In the genomic region with DNA sequence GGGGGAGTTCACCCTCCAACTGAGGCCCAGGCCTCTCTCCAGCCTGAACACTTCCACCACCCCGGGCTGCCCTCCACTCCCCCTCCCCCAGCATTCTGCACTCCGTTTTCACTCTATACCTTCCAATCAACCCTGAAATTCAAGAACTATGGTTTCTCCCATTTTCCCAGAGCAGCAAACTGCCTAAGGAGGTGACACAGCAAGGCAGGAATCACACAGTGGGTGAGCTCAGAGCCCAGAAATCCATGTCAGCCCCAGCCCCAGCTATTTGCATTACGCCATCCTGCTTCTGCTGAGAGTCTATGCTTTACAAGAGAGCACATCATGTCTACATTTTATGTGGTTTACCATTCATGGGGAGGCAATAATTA, we compare ENCODE assay signal across 13 cellular contexts. TPM values are rescaled to one million over a fixed set of nuclear protein-coding genes. Genes with fewer than 3 reads are reported as not detected.
DNase-seq lines count a peak whose midpoint lies in the region; FAIRE-seq and TF ChIP-seq lines count a peak whose summit lies in the region.
"Had no signal": no experiment of that assay in that cellular context is flagged by ENCODE, and none has a peak within 500 bp of the region (broad histone marks: within the 10 kb centered on the region; RNA-seq: fewer than 3 reads in every experiment).

No MANE protein-coding gene starts in this region.

- H3K4me1 ChIP-seq in astrocyte (ENCODE audit: insufficient read depth, low read length) (peaks cover 12% of the 10 kb centered on the region), hepatocyte (ENCODE audit: insufficient read depth) (peaks cover 26% of the 10 kb centered on the region)

- H3K36me3 Mint-ChIP-seq in T-helper 1 cell treated with Interleukin-12 subunit alpha and Interleukin-12 subunit beta and Interleukin-4 antibody, amounts not matched to agents 30 μg/mL and 1 μg/mL, for 36 hours (ENCODE audit: low read depth): peaks cover 1% of the 10 kb centered on the region
- peaks cover 2% of the 10 kb centered on the region for H3K36me3 Mint-ChIP-seq in astrocyte (ENCODE audit: low read depth, unreplicated experiment)
- H3K36me3 Mint-ChIP-seq: memory B cell had no signal

- TF ChIP-seq CTCF in astrocyte (IDR thresholded peaks at IDR 0.05; ENCODE audit: insufficient read depth, low read depth, low read length) (no peak), hepatocyte (IDR thresholded peaks at IDR 0.05; ENCODE audit: poor library complexity) (no peak)

- DNase-seq in T-helper 1 cell (no peak), astrocyte (ENCODE audit: low read depth) (peak; percentile 87), hepatocyte (ENCODE audit: low spot score) (peak; percentile 61), urothelium cell line (ENCODE audit: low spot score) (peak; percentile 39), OCI-M2 (lab: John Stamatoyannopoulos, UW; ENCODE audit: unreplicated experiment) (no peak), cerebellar nuclear complex (lab: John Stamatoyannopoulos, UW) (no peak)
- no peak for DNase-seq in stimulated activated CD4-positive, alpha-beta T cell treated with anti-CD3 and anti-CD28 coated beads, Interleukin-12 subunit alpha, Interleukin-12 subunit beta, amount 100 ng/mL, for 4 hours
- DNase-seq: activated CD8-positive, alpha-beta T cell treated with anti-CD3 and anti-CD28 coated beads for 36 hours; NCI-H187 treated with DMSO at 0.1 percent for 48 hours; T-helper 17 cell had no signal

- H4K20me1 ChIP-seq in astrocyte (ENCODE audit: insufficient read depth, low read length) (no peaks in the 10 kb centered on the region), hepatocyte (ENCODE audit: insufficient read depth, poor library complexity, severe bottlenecking) (no peaks in the 10 kb centered on the region)

- peak overlapping the region; percentile 11 for H3K27ac Mint-ChIP-seq in T-helper 1 cell treated with Interleukin-12 subunit alpha and Interleukin-12 subunit beta and Interleukin-4 antibody, amounts not matched to agents 30 μg/mL and 1 μg/mL, for 36 hours
- peak overlapping the region; percentile 95 for H3K27ac Mint-ChIP-seq in astrocyte (ENCODE audit: unreplicated experiment)
- H3K27ac Mint-ChIP-seq: activated CD8-positive, alpha-beta T cell treated with anti-CD3 and anti-CD28 coated beads for 36 hours; memory B cell; T-helper 17 cell had no signal

- peaks cover 2% of the 10 kb centered on the region for H3K4me1 Mint-ChIP-seq in T-helper 1 cell treated with Interleukin-12 subunit alpha and Interleukin-12 subunit beta and Interleukin-4 antibody, amounts not matched to agents 30 μg/mL and 1 μg/mL, for 36 hours (ENCODE audit: low read depth)
- H3K4me1 Mint-ChIP-seq in astrocyte (ENCODE audit: low read depth, unreplicated experiment): peaks cover 29% of the 10 kb centered on the region

- H3K9me3 Mint-ChIP-seq in T-helper 1 cell treated with Interleukin-12 subunit alpha and Interleukin-12 subunit beta and Interleukin-4 antibody, amounts not matched to agents 30 μg/mL and 1 μg/mL, for 36 hours: no peaks in the 10 kb centered on the region
- H3K9me3 Mint-ChIP-seq in astrocyte (ENCODE audit: unreplicated experiment): no peaks in the 10 kb centered on the region
- H3K9me3 Mint-ChIP-seq: activated CD8-positive, alpha-beta T cell treated with anti-CD3 and anti-CD28 coated beads for 36 hours; activated naive CD4-positive, alpha-beta T cell treated with anti-CD3 and anti-CD28 coated beads for 36 hours had no signal

- H3K4me2 ChIP-seq in astrocyte (ENCODE audit: low read length) (peak overlapping the region; percentile 83), hepatocyte (peak overlapping the region; percentile 90)

- H3K9me2 ChIP-seq in hepatocyte (replicated peaks; ENCODE audit: insufficient read depth): no peaks in the 10 kb centered on the region

- WGBS in hepatocyte (ENCODE audit: low lambda C conversion rate, missing lambda C conversion rate): 33% methylated on average over 3 of the region's 3 CpGs

- peaks cover 53% of the 10 kb centered on the region for H3K27me3 ChIP-seq in astrocyte (ENCODE audit: insufficient read depth, low read length)
- peaks cover 5% of the 10 kb centered on the region for H3K27me3 ChIP-seq in hepatocyte

- H3K9me3 ChIP-seq in astrocyte (ENCODE audit: insufficient read depth, low read depth, low read length): no peaks in the 10 kb centered on the region
- H3K9me3 ChIP-seq in hepatocyte (ENCODE audit: low read depth): no peaks in the 10 kb centered on the region

- H3K4me3 Mint-ChIP-seq in T-helper 1 cell treated with Interleukin-12 subunit alpha and Interleukin-12 subunit beta and Interleukin-4 antibody, amounts not matched to agents 30 μg/mL and 1 μg/mL, for 36 hours: no peak overlapping the region
- peak overlapping the region; percentile 40 for H3K4me3 Mint-ChIP-seq in astrocyte (ENCODE audit: unreplicated experiment)
- H3K4me3 Mint-ChIP-seq: activated CD8-positive, alpha-beta T cell treated with anti-CD3 and anti-CD28 coated beads for 36 hours; activated naive CD4-positive, alpha-beta T cell treated with anti-CD3 and anti-CD28 coated beads for 36 hours; memory B cell; T-helper 17 cell had no signal

- H2AFZ ChIP-seq in astrocyte (ENCODE audit: low read depth, low read length) (no peak overlapping the region), hepatocyte (no peak overlapping the region)

- no peak overlapping the region for H3K4me3 ChIP-seq in astrocyte (ENCODE audit: insufficient read depth, low read depth, low read length)
- H3K4me3 ChIP-seq in hepatocyte: no peak overlapping the region

- H3K9ac ChIP-seq in astrocyte (ENCODE audit: low read length): no peak overlapping the region

- no peaks in the 10 kb centered on the region for H3K79me2 ChIP-seq in astrocyte (ENCODE audit: insufficient read depth, low read length)
- H3K79me2 ChIP-seq in hepatocyte: peaks cover 5% of the 10 kb centered on the region

- peaks cover 60% of the 10 kb centered on the region for H3K27me3 Mint-ChIP-seq in T-helper 1 cell treated with Interleukin-12 subunit alpha and Interleukin-12 subunit beta and Interleukin-4 antibody, amounts not matched to agents 30 μg/mL and 1 μg/mL, for 36 hours (ENCODE audit: low read depth)
- peaks cover 49% of the 10 kb centered on the region for H3K27me3 Mint-ChIP-seq in astrocyte (ENCODE audit: low read depth, unreplicated experiment)

- FAIRE-seq in astrocyte (lab: Jason Lieb, UNC) (no peak), urothelium cell line (lab: Jason Lieb, UNC) (no peak)

- H3K36me3 ChIP-seq in astrocyte (ENCODE audit: insufficient read depth, low read length) (no peaks in the 10 kb centered on the region), hepatocyte (replicated peaks; ENCODE audit: insufficient read depth, low read depth) (no peaks in the 10 kb centered on the region)

- H3K27ac ChIP-seq in astrocyte (ENCODE audit: low read depth, low read length) (no peak overlapping the region), hepatocyte (peak overlapping the region; percentile 83)

RNA-seq across cellular contexts. Expression of a gene that starts 12.0 kb away (rescaled TPM):
- 5.6 and 12.0 TPM in 2 replicates for total RNA-seq in astrocyte
- 20.7 and 28.8 TPM in 2 replicates for total RNA-seq in hepatocyte
- 28.4 and 31.5 TPM in 2 replicates for polyA plus RNA-seq in hepatocyte
- total RNA-seq: activated CD8-positive, alpha-beta T cell treated with anti-CD3 and anti-CD28 coated beads for 36 hours; activated naive CD4-positive, alpha-beta T cell treated with anti-CD3 and anti-CD28 coated beads for 36 hours had no signal

Comparison
In these comparisons a context has a peak if more than half of its experiments do, and no peak if none do; other contexts are left out.
1. DNase-seq: peak in astrocyte (single experiment), hepatocyte (single experiment) and urothelium cell line (single experiment); none in T-helper 1 cell (0 of 5), stimulated activated CD4-positive, alpha-beta T cell treated with anti-CD3 and anti-CD28 coated beads, Interleukin-12 subunit alpha, Interleukin-12 subunit beta, amount 100 ng/mL, for 4 hours (single experiment), OCI-M2 (single experiment) and cerebellar nuclear complex (0 of 2).